In genomic region chr15:73866881-73867410, GRCh38 we compare ENCODE assay signal across 2 cellular contexts.
TF ChIP-seq lines count a peak whose summit lies in the region.

No MANE protein-coding gene starts in this region.

TF ChIP-seq in HCT116, 20 proteins besides CTCF, POLR2A, EP300 and RAD21:
- TF ChIP-seq CBX3 (IDR thresholded peaks at IDR 0.05; ENCODE audit: low read depth) = no peak

TF ChIP-seq in HepG2, 621 proteins besides CTCF, POLR2A, EP300 and RAD21:
- TF ChIP-seq HNRNPK (IDR thresholded peaks at IDR 0.05; ENCODE audit: low read depth, low read length, poor library complexity, severe bottlenecking) (no peak), CBFB (CRISPR knock-in tag; IDR thresholded peaks at IDR 0.05) (no peak), IRF2 (CRISPR knock-in tag; IDR thresholded peaks at IDR 0.05) (no peak), TOPORS (CRISPR knock-in tag; IDR thresholded peaks at IDR 0.05) (no peak), ZNF101 (CRISPR knock-in tag; IDR thresholded peaks at IDR 0.05; ENCODE audit: borderline replicate concordance, low read depth) (no peak), MLXIP (CRISPR knock-in tag; IDR thresholded peaks at IDR 0.05; ENCODE audit: borderline replicate concordance) (no peak)
TF ChIP-seq in HepG2: peak in this region for 0.
